3 cellular contexts compared by ENCODE assay signal in the genomic region with DNA sequence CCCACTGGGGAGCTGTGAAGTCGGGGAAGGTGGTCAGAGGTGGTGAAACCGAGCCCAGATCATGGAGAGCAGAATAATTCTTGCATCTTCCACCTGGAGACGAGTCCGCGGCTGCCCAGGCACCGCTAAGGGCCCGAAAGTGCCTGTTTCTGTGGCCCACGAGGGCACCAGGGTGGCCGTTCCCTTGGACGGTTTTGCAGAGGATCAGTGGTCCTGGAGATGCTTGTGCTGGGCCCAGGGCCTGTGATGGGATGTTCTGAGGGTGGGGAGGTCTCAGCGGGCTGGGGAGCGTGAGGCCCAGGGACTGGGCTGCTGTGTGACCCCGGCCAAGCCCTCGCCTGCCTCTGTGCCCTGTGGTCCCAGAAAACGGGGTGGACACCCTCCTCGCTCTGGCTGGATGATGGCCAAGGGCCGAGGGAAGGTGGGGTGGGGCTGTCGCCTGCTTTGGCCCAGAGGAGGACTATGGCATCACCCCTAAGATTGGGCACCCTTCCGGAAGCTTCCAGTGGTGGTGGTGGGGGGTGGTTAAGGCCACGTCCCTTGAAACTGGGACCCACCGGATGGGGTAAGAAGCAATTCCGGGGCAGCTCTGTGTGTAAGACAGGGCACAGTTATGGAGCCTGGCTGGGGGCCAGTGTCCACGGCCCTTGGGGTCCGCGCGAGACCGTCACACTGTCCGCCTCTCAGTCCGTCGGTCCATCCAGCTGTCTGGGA.
TF ChIP-seq lines count a peak whose summit lies in the region.

No MANE protein-coding gene starts in this region.

TF ChIP-seq in SK-N-SH, 30 proteins besides CTCF, POLR2A, EP300 and RAD21:
- TF ChIP-seq SIN3A (IDR thresholded peaks at IDR 0.05; ENCODE audit: borderline replicate concordance, low read depth, low read length) (no peak), RCOR1 (IDR thresholded peaks at IDR 0.05; ENCODE audit: low read length) (no peak), TCF12 (IDR thresholded peaks at IDR 0.05) (no peak), NFIC (IDR thresholded peaks at IDR 0.05; ENCODE audit: borderline replicate concordance) (no peak), JUND (IDR thresholded peaks at IDR 0.05) (no peak), POLR2AphosphoS5 (IDR thresholded peaks at IDR 0.05; ENCODE audit: low read depth, low read length) (no peak)

TF ChIP-seq in SK-N-SH treated with all-trans-retinoic acid at 6 μM for 48 hours, 23 proteins besides CTCF, POLR2A, EP300 and RAD21:
- TF ChIP-seq ZNF8 (CRISPR knock-in tag; IDR thresholded peaks at IDR 0.05): no peak
- no peak for TF ChIP-seq CSDC2 (CRISPR knock-in tag; IDR thresholded peaks at IDR 0.05)
TF ChIP-seq in SK-N-SH treated with all-trans-retinoic acid at 6 μM for 48 hours: peak in this region for 0.

TF ChIP-seq in K562, 482 proteins besides CTCF, POLR2A, EP300 and RAD21:
- TF ChIP-seq, protein P1, sequence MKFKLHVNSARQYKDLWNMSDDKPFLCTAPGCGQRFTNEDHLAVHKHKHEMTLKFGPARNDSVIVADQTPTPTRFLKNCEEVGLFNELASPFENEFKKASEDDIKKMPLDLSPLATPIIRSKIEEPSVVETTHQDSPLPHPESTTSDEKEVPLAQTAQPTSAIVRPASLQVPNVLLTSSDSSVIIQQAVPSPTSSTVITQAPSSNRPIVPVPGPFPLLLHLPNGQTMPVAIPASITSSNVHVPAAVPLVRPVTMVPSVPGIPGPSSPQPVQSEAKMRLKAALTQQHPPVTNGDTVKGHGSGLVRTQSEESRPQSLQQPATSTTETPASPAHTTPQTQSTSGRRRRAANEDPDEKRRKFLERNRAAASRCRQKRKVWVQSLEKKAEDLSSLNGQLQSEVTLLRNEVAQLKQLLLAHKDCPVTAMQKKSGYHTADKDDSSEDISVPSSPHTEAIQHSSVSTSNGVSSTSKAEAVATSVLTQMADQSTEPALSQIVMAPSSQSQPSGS (CRISPR knock-in tag; IDR thresholded peaks at IDR 0.05): no peak
- TF ChIP-seq, protein P2, sequence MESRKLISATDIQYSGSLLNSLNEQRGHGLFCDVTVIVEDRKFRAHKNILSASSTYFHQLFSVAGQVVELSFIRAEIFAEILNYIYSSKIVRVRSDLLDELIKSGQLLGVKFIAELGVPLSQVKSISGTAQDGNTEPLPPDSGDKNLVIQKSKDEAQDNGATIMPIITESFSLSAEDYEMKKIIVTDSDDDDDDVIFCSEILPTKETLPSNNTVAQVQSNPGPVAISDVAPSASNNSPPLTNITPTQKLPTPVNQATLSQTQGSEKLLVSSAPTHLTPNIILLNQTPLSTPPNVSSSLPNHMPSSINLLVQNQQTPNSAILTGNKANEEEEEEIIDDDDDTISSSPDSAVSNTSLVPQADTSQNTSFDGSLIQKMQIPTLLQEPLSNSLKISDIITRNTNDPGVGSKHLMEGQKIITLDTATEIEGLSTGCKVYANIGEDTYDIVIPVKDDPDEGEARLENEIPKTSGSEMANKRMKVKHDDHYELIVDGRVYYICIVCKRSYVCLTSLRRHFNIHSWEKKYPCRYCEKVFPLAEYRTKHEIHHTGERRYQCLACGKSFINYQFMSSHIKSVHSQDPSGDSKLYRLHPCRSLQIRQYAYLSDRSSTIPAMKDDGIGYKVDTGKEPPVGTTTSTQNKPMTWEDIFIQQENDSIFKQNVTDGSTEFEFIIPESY (CRISPR knock-in tag; IDR thresholded peaks at IDR 0.05): peak; percentile 77
